Comparison of ENCODE assay signal across 12 cellular contexts in the genomic region with DNA sequence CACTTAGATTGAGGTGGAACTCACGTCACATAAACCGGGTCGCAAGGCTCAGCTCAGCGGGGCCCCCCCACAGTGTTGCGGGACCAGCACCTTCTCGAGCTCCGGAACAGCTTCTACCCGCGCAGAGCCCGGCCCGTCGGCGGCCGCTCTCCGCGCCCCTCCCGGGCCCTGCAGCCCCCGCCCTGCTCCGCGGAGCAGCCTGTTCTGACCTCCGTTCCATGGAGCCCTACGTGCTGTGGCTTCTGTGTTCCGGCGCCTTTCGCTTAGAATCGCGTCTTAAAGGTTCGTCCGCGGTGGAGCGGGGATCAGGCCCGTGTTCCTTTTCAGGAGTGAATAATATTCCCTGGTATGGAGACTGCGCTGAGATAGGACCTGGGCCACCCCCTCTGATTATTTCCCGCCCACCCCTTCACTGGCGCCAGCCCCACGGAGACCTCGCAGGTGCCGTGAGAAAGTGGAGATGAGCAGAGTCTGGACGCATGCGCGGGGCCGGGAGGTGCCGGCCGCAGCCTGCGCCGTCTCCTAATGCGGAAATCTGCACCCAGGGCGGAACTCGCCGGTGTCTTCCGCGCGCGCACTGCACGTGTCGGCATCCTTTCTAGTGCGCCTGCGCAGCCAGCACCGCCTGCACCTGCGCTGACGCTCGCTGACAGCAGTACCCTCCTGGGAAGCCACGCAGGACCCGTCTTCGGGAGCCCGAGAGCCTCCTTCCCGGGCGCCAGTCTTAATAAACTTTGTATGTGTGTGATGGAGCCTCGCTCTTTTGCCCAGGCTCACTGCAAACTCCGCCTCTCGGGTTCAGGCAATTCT. TPM values are rescaled to one million over a fixed set of nuclear protein-coding genes. Genes with fewer than 3 reads are reported as not detected.
DNase-seq lines count a peak whose midpoint lies in the region; ATAC-seq and TF ChIP-seq lines count a peak whose summit lies in the region.
"Had no signal": no experiment of that assay in that cellular context is flagged by ENCODE, and none has a peak within 500 bp of the region (broad histone marks: within the 10 kb centered on the region; RNA-seq: fewer than 3 reads in every experiment).

No MANE protein-coding gene starts in this region.

- no peak overlapping the region for H3K27ac ChIP-seq in SK-N-SH (ENCODE audit: low read depth in 2 of 2, low read length in 1 of 2)
- no peak overlapping the region for H3K27ac ChIP-seq in iPS-20b (ENCODE audit: low read length)
- H3K27ac ChIP-seq in skin epidermis = no peak overlapping the region

- H2AFZ ChIP-seq in SK-N-SH (ENCODE audit: low read depth) = peak overlapping the region; percentile 59; the same call in 1 of the 2 replicates

- intact Hi-C loops in activated T-helper 2 cell treated with anti-CD3 and anti-CD28 coated beads, Interferon-gamma antibody, Interleukin-2, Interleukin-4, amounts not matched to agents 10 μg/mL and 5 μg/mL and 100 μg/mL, durations not matched to agents 14 hours and 24 hours and 36 hours (cut with micrococcal nuclease) = no loop called here

- H3K4me1 ChIP-seq in SK-N-SH (ENCODE audit: control insufficient read depth in 1 of 2, insufficient read depth in 2 of 2, low read depth in 1 of 2, low read length in 1 of 2) = peaks cover 0 to 4% of the 10 kb centered on the region in 2 experiments; a peak in 2 of 4 replicates
- no peaks in the 10 kb centered on the region for H3K4me1 ChIP-seq in iPS-20b (ENCODE audit: insufficient read depth, low read length)

- no peak overlapping the region for H3K27ac Mint-ChIP-seq in activated T-helper 2 cell treated with anti-CD3 and anti-CD28 coated beads, Interferon-gamma antibody, Interleukin-2, Interleukin-4, amounts not matched to agents 10 μg/mL and 5 μg/mL and 100 μg/mL, durations not matched to agents 14 hours and 24 hours and 36 hours

- no peaks in the 10 kb centered on the region for H3K9me2 ChIP-seq in SK-N-SH

- peak; percentile 40 for DNase-seq in SK-N-SH
- no peak for DNase-seq in activated T-helper 2 cell treated with anti-CD3 and anti-CD28 coated beads, Interferon-gamma antibody, Interleukin-2, Interleukin-4, amounts not matched to agents 10 μg/mL and 5 μg/mL and 100 μg/mL, durations not matched to agents 14 hours and 24 hours and 36 hours (ENCODE audit: low spot score)
- DNase-seq in NCI-H1092 (lab: John Stamatoyannopoulos, UW) = no peak
- no peak for DNase-seq in cerebellar cortex (ENCODE audit: low spot score)
- DNase-seq: MG63; stimulated activated CD4-positive, alpha-beta T cell treated with anti-CD3 and anti-CD28 coated beads, Interleukin-2, amount 100 ng/mL, for 48 hours had no signal

- WGBS in SK-N-SH (ENCODE audit: low lambda C conversion rate) = 87% methylated on average over 51 of the region's 71 CpGs

- H3K9ac ChIP-seq in SK-N-SH (no peak overlapping the region), iPS-20b (ENCODE audit: low read depth, low read length) (no peak overlapping the region)

- H3K4me3 Mint-ChIP-seq in activated T-helper 2 cell treated with anti-CD3 and anti-CD28 coated beads, Interferon-gamma antibody, Interleukin-2, Interleukin-4, amounts not matched to agents 10 μg/mL and 5 μg/mL and 100 μg/mL, durations not matched to agents 14 hours and 24 hours and 36 hours (ENCODE audit: low read depth) = peak overlapping the region; percentile 54

- peak overlapping the region; percentile 52 to 60 for H3K4me3 ChIP-seq in SK-N-SH (ENCODE audit: low read depth in 2 of 2, low read length in 1 of 2)
- peak overlapping the region; percentile 62 for H3K4me3 ChIP-seq in iPS-20b (ENCODE audit: low read length)
- H3K4me3 ChIP-seq in skin epidermis = peak overlapping the region in 5 of 7 experiments; percentile 23 to 51 (median 44)
- H3K4me3 ChIP-seq: MG63 had no signal

- H3K27me3 ChIP-seq in SK-N-SH (ENCODE audit: insufficient read depth) (no peaks in the 10 kb centered on the region), iPS-20b (ENCODE audit: insufficient read depth, low read length) (peaks cover 24% of the 10 kb centered on the region)
- H3K27me3 ChIP-seq: MG63 had no signal

- H3K9me3 Mint-ChIP-seq in activated T-helper 2 cell treated with anti-CD3 and anti-CD28 coated beads, Interferon-gamma antibody, Interleukin-2, Interleukin-4, amounts not matched to agents 10 μg/mL and 5 μg/mL and 100 μg/mL, durations not matched to agents 14 hours and 24 hours and 36 hours = peaks cover 10% of the 10 kb centered on the region

- H3K9me3 ChIP-seq in SK-N-SH = no peaks in the 10 kb centered on the region
- H3K9me3 ChIP-seq in iPS-20b (ENCODE audit: insufficient read depth, low read depth, low read length) = no peaks in the 10 kb centered on the region
- H3K9me3 ChIP-seq: MG63 had no signal

- ATAC-seq in SK-N-SH treated with all-trans-retinoic acid at 6 μM for 48 hours = no peak
- no peak for ATAC-seq in HG02884 (IDR thresholded peaks at IDR 0.05; ENCODE audit: unreplicated experiment)

- H3F3A ChIP-seq in SK-N-SH (replicated peaks; ENCODE audit: insufficient read depth) = no peaks in the 10 kb centered on the region

- TF ChIP-seq CTCF in SK-N-SH (IDR thresholded peaks at IDR 0.05) = no peak

- no peaks in the 10 kb centered on the region for H4K20me1 ChIP-seq in SK-N-SH (ENCODE audit: insufficient read depth)

- H3K4me1 Mint-ChIP-seq in activated T-helper 2 cell treated with anti-CD3 and anti-CD28 coated beads, Interferon-gamma antibody, Interleukin-2, Interleukin-4, amounts not matched to agents 10 μg/mL and 5 μg/mL and 100 μg/mL, durations not matched to agents 14 hours and 24 hours and 36 hours (ENCODE audit: low read depth) = peaks cover 5% of the 10 kb centered on the region

- TF ChIP-seq RAD21 in SK-N-SH (IDR thresholded peaks at IDR 0.05; ENCODE audit: low read length) = no peak

- H3K79me2 ChIP-seq in SK-N-SH (ENCODE audit: insufficient read depth) = no peaks in the 10 kb centered on the region

- H3K4me2 ChIP-seq in SK-N-SH = peak overlapping the region; percentile 94

- TF ChIP-seq EP300 in SK-N-SH (IDR thresholded peaks at IDR 0.05; ENCODE audit: borderline replicate concordance in 1 of 2, low read depth in 1 of 2, low read length in 1 of 2) = no peak

- POLR2A ChIA-PET in SK-N-SH (lab: Yijun Ruan, JAX) = no interaction called here

- CTCF ChIA-PET in SK-N-SH (lab: Yijun Ruan, JAX) = interaction anchor here (1.0 kb wide), 1 partner anchor 317 kb away, joined by 3 read pairs; no protein-coding TSS in a partner anchor

- H3K27me3 Mint-ChIP-seq in activated T-helper 2 cell treated with anti-CD3 and anti-CD28 coated beads, Interferon-gamma antibody, Interleukin-2, Interleukin-4, amounts not matched to agents 10 μg/mL and 5 μg/mL and 100 μg/mL, durations not matched to agents 14 hours and 24 hours and 36 hours (ENCODE audit: low read depth) = peaks cover 2% of the 10 kb centered on the region

- H3K36me3 ChIP-seq in SK-N-SH (replicated peaks in 1 of 2; ENCODE audit: control insufficient read depth in 1 of 2, insufficient read depth in 2 of 2, low read length in 1 of 2) (no peaks in the 10 kb centered on the region), iPS-20b (ENCODE audit: insufficient read depth, low read depth, low read length) (no peaks in the 10 kb centered on the region)
- H3K36me3 ChIP-seq: MG63 had no signal

- H3K36me3 Mint-ChIP-seq in activated T-helper 2 cell treated with anti-CD3 and anti-CD28 coated beads, Interferon-gamma antibody, Interleukin-2, Interleukin-4, amounts not matched to agents 10 μg/mL and 5 μg/mL and 100 μg/mL, durations not matched to agents 14 hours and 24 hours and 36 hours (ENCODE audit: low read depth) = peaks cover 8% of the 10 kb centered on the region

TF ChIP-seq in SK-N-SH treated with all-trans-retinoic acid at 6 μM for 48 hours, 23 proteins besides CTCF, POLR2A, EP300 and RAD21 (continues in another document):
- TF ChIP-seq SNAI2 (CRISPR knock-in tag; IDR thresholded peaks at IDR 0.05) (no peak), OSR1 (CRISPR knock-in tag; IDR thresholded peaks at IDR 0.05) (no peak), ARNTL (CRISPR knock-in tag; IDR thresholded peaks at IDR 0.05; ENCODE audit: borderline replicate concordance, low read depth) (no peak)
- TF ChIP-seq, protein P1, sequence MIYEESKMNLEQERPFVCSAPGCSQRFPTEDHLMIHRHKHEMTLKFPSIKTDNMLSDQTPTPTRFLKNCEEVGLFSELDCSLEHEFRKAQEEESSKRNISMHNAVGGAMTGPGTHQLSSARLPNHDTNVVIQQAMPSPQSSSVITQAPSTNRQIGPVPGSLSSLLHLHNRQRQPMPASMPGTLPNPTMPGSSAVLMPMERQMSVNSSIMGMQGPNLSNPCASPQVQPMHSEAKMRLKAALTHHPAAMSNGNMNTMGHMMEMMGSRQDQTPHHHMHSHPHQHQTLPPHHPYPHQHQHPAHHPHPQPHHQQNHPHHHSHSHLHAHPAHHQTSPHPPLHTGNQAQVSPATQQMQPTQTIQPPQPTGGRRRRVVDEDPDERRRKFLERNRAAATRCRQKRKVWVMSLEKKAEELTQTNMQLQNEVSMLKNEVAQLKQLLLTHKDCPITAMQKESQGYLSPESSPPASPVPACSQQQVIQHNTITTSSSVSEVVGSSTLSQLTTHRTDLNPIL (CRISPR knock-in tag; IDR thresholded peaks at IDR 0.05; ENCODE audit: low read depth) = no peak

RNA-seq across cellular contexts. Expression of a gene that starts 30.9 kb away (rescaled TPM):
- polyA plus RNA-seq in SK-N-SH (2012; rRNA removed) = 6.2 and 10.8 TPM in 2 replicates
- polyA plus RNA-seq in SK-N-SH (2012; cell fraction: cytosol; rRNA removed) = 3.4 and 4.1 TPM in 2 replicates
- polyA plus RNA-seq in SK-N-SH (2012; cell fraction: nucleus; rRNA removed) = 8.1 and 10.9 TPM in 2 replicates
- total RNA-seq in activated T-helper 2 cell treated with anti-CD3 and anti-CD28 coated beads, Interferon-gamma antibody, Interleukin-2, Interleukin-4, amounts not matched to agents 10 μg/mL and 5 μg/mL and 100 μg/mL, durations not matched to agents 14 hours and 24 hours and 36 hours = 5.6 and 7.7 TPM in 2 replicates

RNA-seq across cellular contexts. Expression of a gene that starts 48.1 kb away (rescaled TPM):
- polyA plus RNA-seq in SK-N-SH (2012; rRNA removed) = 0.07 and 0.16 TPM in 2 replicates
- 0.04 TPM in 1 of 2 replicates, not detected in the other for polyA plus RNA-seq in SK-N-SH (2012; cell fraction: cytosol; rRNA removed)
- polyA plus RNA-seq in SK-N-SH (2012; cell fraction: nucleus; rRNA removed) = 1.5 and 2.3 TPM in 2 replicates
- total RNA-seq in activated T-helper 2 cell treated with anti-CD3 and anti-CD28 coated beads, Interferon-gamma antibody, Interleukin-2, Interleukin-4, amounts not matched to agents 10 μg/mL and 5 μg/mL and 100 μg/mL, durations not matched to agents 14 hours and 24 hours and 36 hours = 0.71 and 1.1 TPM in 2 replicates
- total RNA-seq: A172, SK-MEL-5 had no signal
